ENCODE assay signal across 20 cellular contexts in genomic region chr6:124053315-124053714, GRCh38.
"Had no signal": no experiment of that assay in that cellular context is flagged by ENCODE, and none has a peak within 500 bp of the region (broad histone marks: within the 10 kb centered on the region; RNA-seq: fewer than 3 reads in every experiment).

No MANE protein-coding gene starts in this region.

- H3K9me3 ChIP-seq: MG63, SJCRH30 had no signal

- DNase-seq: KBM-7, MG63, NCI-H1092, NCI-H1105 treated with DMSO at 0.1 percent for 48 hours, NCI-H1417 treated with DMSO at 0.1 percent for 48 hours, NCI-H187, NCI-H2029, NCI-H2081 treated with DMSO at 0.1 percent for 48 hours, NCI-H2171 treated with DMSO at 0.1 percent for 48 hours, NCI-H345, NCI-H446 treated with DMSO at 0.1 percent for 48 hours, NCI-H510A treated with DMSO at 0.1 percent for 48 hours, NCI-H526, PC-3, Peyer's patch, SHP77 treated with DMSO at 0.1 percent for 48 hours, SJCRH30, T-helper 1 cell had no signal

- H3K4me1 ChIP-seq: Peyer's patch, SJCRH30 had no signal

- H3K4me3 ChIP-seq: MG63, Peyer's patch, SJCRH30 had no signal

- H3K27ac ChIP-seq: Peyer's patch, SJCRH30 had no signal

- H3K27me3 ChIP-seq: MG63, Peyer's patch, SJCRH30 had no signal

- H3K36me3 ChIP-seq: MG63, Peyer's patch, SJCRH30 had no signal

- ATAC-seq: PC-3, Right ventricle myocardium inferior, SK-N-SH treated with all-trans-retinoic acid at 6 μM for 48 hours had no signal
